ENCODE assay signal across 1 cellular context in genomic region chr22:40001800-40002577, GRCh38.
TF ChIP-seq lines count a peak whose summit lies in the region.

No MANE protein-coding gene starts in this region.

TF ChIP-seq in GM23338, 12 proteins besides CTCF, POLR2A, EP300 and RAD21 (continued from another document):
- TF ChIP-seq ZNF462 (CRISPR knock-in tag; IDR thresholded peaks at IDR 0.05): no peak
- no peak for TF ChIP-seq JUNB (IDR thresholded peaks at IDR 0.05; ENCODE audit: unreplicated experiment)
- TF ChIP-seq REST (IDR thresholded peaks at IDR 0.05; ENCODE audit: unreplicated experiment): no peak
- TF ChIP-seq, protein P1, sequence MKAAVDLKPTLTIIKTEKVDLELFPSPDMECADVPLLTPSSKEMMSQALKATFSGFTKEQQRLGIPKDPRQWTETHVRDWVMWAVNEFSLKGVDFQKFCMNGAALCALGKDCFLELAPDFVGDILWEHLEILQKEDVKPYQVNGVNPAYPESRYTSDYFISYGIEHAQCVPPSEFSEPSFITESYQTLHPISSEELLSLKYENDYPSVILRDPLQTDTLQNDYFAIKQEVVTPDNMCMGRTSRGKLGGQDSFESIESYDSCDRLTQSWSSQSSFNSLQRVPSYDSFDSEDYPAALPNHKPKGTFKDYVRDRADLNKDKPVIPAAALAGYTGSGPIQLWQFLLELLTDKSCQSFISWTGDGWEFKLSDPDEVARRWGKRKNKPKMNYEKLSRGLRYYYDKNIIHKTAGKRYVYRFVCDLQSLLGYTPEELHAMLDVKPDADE (IDR thresholded peaks at IDR 0.05): no peak
- no peak for TF ChIP-seq CREB1 (CRISPR knock-in tag; IDR thresholded peaks at IDR 0.05; ENCODE audit: low read depth)
- TF ChIP-seq ZNF114 (CRISPR knock-in tag; IDR thresholded peaks at IDR 0.05): no peak
- TF ChIP-seq ZNF331 (CRISPR knock-in tag; IDR thresholded peaks at IDR 0.05; ENCODE audit: low read depth): no peak
- no peak for TF ChIP-seq POLR2AphosphoS5 (IDR thresholded peaks at IDR 0.05; ENCODE audit: low read depth)
- TF ChIP-seq EZH2 (IDR thresholded peaks at IDR 0.05; ENCODE audit: low read depth, unreplicated experiment): no peak
